16 cellular contexts compared by ENCODE assay signal in the genomic region with DNA sequence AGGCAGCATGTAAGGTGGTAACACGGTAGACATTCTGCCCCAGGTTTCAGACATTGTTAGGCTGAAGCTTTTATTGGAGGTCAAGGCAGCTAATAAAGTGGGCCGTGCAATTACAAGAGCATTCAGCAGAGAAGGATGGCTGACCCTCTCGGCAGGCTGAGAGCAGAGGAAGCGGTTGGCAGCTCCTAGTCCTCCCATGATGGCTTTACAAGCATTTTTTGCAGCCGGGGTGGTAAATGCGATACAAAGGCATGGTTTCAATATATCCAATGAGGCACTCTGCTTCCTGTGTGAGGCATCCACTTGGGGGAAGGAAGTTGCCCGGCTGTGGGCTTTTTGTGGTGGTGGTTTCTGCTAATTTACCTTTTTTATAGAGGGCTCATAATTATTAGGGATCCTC. TPM values are rescaled to one million over a fixed set of nuclear protein-coding genes. Genes with fewer than 3 reads are reported as not detected.
DNase-seq lines count a peak whose midpoint lies in the region; ATAC-seq and TF ChIP-seq lines count a peak whose summit lies in the region.
"Had no signal": no experiment of that assay in that cellular context is flagged by ENCODE, and none has a peak within 500 bp of the region (broad histone marks: within the 10 kb centered on the region; RNA-seq: fewer than 3 reads in every experiment).

No MANE protein-coding gene starts in this region.

- H3K9me3 Mint-ChIP-seq in osteocyte (ENCODE audit: unreplicated experiment), result peaks cover 3% of the 10 kb centered on the region

- peaks cover 9% of the 10 kb centered on the region for H3K4me1 Mint-ChIP-seq in osteocyte (ENCODE audit: unreplicated experiment)

- TF ChIP-seq CTCF in NB4 (IDR thresholded peaks at IDR 0.05; ENCODE audit: low read depth, low read length) (no peak), fibroblast of villous mesenchyme (IDR thresholded peaks at IDR 0.05; ENCODE audit: insufficient read depth, low read depth, low read length) (no peak), osteocyte (IDR thresholded peaks at IDR 0.05) (no peak)

- H3K4me3 ChIP-seq in NB4 (ENCODE audit: low read depth, low read length) (no peak overlapping the region), fibroblast of villous mesenchyme (ENCODE audit: low read depth, low read length) (no peak overlapping the region)
- H3K4me3 ChIP-seq: HAP-1 had no signal

- no peak for ATAC-seq in GM21390 (IDR thresholded peaks at IDR 0.05; ENCODE audit: unreplicated experiment)

- H3K27ac Mint-ChIP-seq in osteocyte (ENCODE audit: unreplicated experiment), result no peak overlapping the region

- no peak for TF ChIP-seq POLR2A in NB4 (IDR thresholded peaks at IDR 0.05; ENCODE audit: extremely low read depth, insufficient read length)

- DNase-seq in A172 (ENCODE audit: low spot score) (peak; percentile 25), Daoy (ENCODE audit: low read depth) (peak; percentile 16), NB4 (ENCODE audit: low read depth) (peak; percentile 82), fibroblast of villous mesenchyme (ENCODE audit: low read depth) (peak; percentile 34), NOMO-1 treated with dmso at 0.1 percent for 144 hours (lab: John Stamatoyannopoulos, UW; ENCODE audit: unreplicated experiment) (no peak), osteocyte (ENCODE audit: extremely low spot score, unreplicated experiment) (no peak), T-helper 9 cell (no peak)
- DNase-seq: DMS 273 treated with DMSO at 0.1 percent for 48 hours, IMR-90, NCI-H1105, NCI-H1694 treated with DMSO at 0.1 percent for 48 hours, NCI-H82, SW 1271 had no signal

- H3K27me3 Mint-ChIP-seq in osteocyte (ENCODE audit: unreplicated experiment), result peaks cover 6% of the 10 kb centered on the region

- H3K4me3 Mint-ChIP-seq in osteocyte (ENCODE audit: unreplicated experiment), result no peak overlapping the region

- H3K36me3 Mint-ChIP-seq in osteocyte (ENCODE audit: unreplicated experiment), result peaks cover 6% of the 10 kb centered on the region

RNA-seq across cellular contexts. Expression of a gene that starts 14.6 kb away (rescaled TPM):
- total RNA-seq in A172 (2014; rRNA removed; shearing (Covaris generic)), result 0.57 and 2.1 TPM in 2 replicates
- 0.39 and 1.1 TPM in 2 replicates for total RNA-seq in Daoy (2014; rRNA removed; shearing (Covaris generic))
- 12.1 and 66.0 TPM in 2 replicates for total RNA-seq in fibroblast of villous mesenchyme
- total RNA-seq in osteocyte, result 8.6 and 8.8 TPM in 2 replicates
- total RNA-seq: A673 had no signal

Comparison
In these comparisons a context has a peak if more than half of its experiments do, and no peak if none do; other contexts are left out.
1. DNase-seq: peak in A172 (single experiment), Daoy (single experiment), NB4 (single experiment) and fibroblast of villous mesenchyme (single experiment); none in NOMO-1 treated with dmso at 0.1 percent for 144 hours (single experiment), osteocyte (single experiment) and T-helper 9 cell (single experiment).